Comparison of ENCODE assay signal across 1 cellular context in the genomic region with DNA sequence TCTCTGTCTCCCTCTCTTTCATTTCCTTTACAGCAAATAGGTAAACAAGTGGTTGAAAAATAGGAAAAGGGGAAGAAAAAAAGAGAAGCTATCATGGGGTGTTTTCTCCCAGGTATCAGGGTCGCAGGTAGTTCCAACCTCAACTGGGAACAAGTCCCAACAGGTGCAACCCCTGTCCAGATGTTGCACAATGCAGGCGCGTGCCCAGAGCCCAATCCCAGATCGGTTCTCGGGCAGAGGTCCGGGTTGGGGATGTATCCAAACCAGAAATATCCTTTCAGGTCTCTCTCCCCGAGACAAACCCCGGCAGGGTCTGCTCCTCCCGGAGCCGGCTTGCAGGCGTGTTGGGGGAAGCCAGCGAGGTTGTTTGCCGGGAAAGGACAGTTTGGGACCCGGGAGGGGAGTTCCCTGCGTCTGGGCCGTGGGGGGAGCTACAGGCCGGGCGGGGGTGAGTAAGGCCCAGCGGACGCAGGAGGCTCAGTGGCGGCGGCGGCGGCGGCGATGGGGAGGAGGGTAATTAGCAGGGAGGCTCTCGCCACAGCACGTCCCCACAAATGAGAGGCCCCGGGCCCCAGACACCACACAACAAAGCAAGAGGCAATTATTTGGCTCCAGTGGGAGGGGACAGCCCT.
TF ChIP-seq lines count a peak whose summit lies in the region.

No MANE protein-coding gene starts in this region.

TF ChIP-seq in HepG2, 621 proteins besides CTCF, POLR2A, EP300 and RAD21:
- TF ChIP-seq SNAI1 (CRISPR knock-in tag; IDR thresholded peaks at IDR 0.05; ENCODE audit: borderline replicate concordance) (no peak), CBX1 (IDR thresholded peaks at IDR 0.05; ENCODE audit: low read depth) (no peak), ARID2 (CRISPR knock-in tag; IDR thresholded peaks at IDR 0.05; ENCODE audit: borderline replicate concordance) (no peak), NFE2L1 (CRISPR knock-in tag; IDR thresholded peaks at IDR 0.05; ENCODE audit: borderline replicate concordance) (no peak), CEBPB (IDR thresholded peaks at IDR 0.05; ENCODE audit: borderline replicate concordance, low read depth, low read length) (peak; percentile 46; the same call in 1 of the 2 replicates), NR2F1 (CRISPR knock-in tag; IDR thresholded peaks at IDR 0.05) (no peak)
- TF ChIP-seq, protein P1, sequence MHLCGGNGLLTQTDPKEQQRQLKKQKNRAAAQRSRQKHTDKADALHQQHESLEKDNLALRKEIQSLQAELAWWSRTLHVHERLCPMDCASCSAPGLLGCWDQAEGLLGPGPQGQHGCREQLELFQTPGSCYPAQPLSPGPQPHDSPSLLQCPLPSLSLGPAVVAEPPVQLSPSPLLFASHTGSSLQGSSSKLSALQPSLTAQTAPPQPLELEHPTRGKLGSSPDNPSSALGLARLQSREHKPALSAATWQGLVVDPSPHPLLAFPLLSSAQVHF (CRISPR knock-in tag; IDR thresholded peaks at IDR 0.05), result no peak
